11 cellular contexts compared by ENCODE assay signal in genomic region chr1:84164567-84165021, GRCh38. TPM values are rescaled to one million over a fixed set of nuclear protein-coding genes. Genes with fewer than 3 reads are reported as not detected.
A peak's percentile ranks its signal among the peaks of the same experiment; 100 is the strongest.
DNase-seq lines count a peak whose midpoint lies in the region; ATAC-seq and TF ChIP-seq lines count a peak whose summit lies in the region.
"Had no signal": no experiment of that assay in that cellular context is flagged by ENCODE, and none has a peak within 500 bp of the region (broad histone marks: within the 10 kb centered on the region; RNA-seq: fewer than 3 reads in every experiment).

No MANE protein-coding gene starts in this region.

- WGBS in aorta, 2 donors = 89 to 90% methylated on average over 6 of the region's 6 CpGs

- no TSS peak for BruUV-seq in PC-3 (replicated peaks; lab: Mats Ljungman, UMichigan)

- H3F3A ChIP-seq in PC-3 (ENCODE audit: low read length, unreplicated experiment) = no peaks in the 10 kb centered on the region

- H3K4me1 ChIP-seq in aorta (ENCODE audit: control insufficient read depth in 1 of 2, insufficient read depth in 2 of 2, low read length in 2 of 2) = no peaks in the 10 kb centered on the region
- no peaks in the 10 kb centered on the region for H3K4me1 ChIP-seq in PC-3 (ENCODE audit: insufficient read depth, low read length)

- H3K27me3 Mint-ChIP-seq in activated naive CD8-positive, alpha-beta T cell treated with anti-CD3 and anti-CD28 coated beads for 36 hours = no peaks in the 10 kb centered on the region
- H3K27me3 Mint-ChIP-seq in natural killer cell (ENCODE audit: low read depth in 2 of 2) = no peaks in the 10 kb centered on the region

- H3K27ac ChIP-seq in aorta (ENCODE audit: low read depth in 1 of 2, low read length in 2 of 2) (no peak overlapping the region), PC-3 (ENCODE audit: low read length) (no peak overlapping the region)

- no peak overlapping the region for H2AFZ ChIP-seq in PC-3 (ENCODE audit: low read length)

- H3K9me2 ChIP-seq in PC-3 (replicated peaks; ENCODE audit: low read length) = no peaks in the 10 kb centered on the region

- CTCF ChIA-PET in PC-3 (lab: Charles Lee) = no interaction called here

- no peak for TF ChIP-seq CTCF in natural killer cell (IDR thresholded peaks at IDR 0.05)
- no peak for TF ChIP-seq CTCF in PC-3 (conservative IDR thresholded peaks at IDR 0.05; ENCODE audit: low read depth, low read length)

- intact Hi-C loops in natural killer cell (cut with micrococcal nuclease) (no loop called here), aorta (cut with DNase I) (no loop called here), PC-3 (cut with micrococcal nuclease) (no loop called here)

- H3K4me2 ChIP-seq in PC-3 (ENCODE audit: low read length) = no peak overlapping the region

- no peaks in the 10 kb centered on the region for H3K79me2 ChIP-seq in PC-3 (ENCODE audit: low read length)

- H3K4me3 Mint-ChIP-seq in activated naive CD8-positive, alpha-beta T cell treated with anti-CD3 and anti-CD28 coated beads for 36 hours = peak overlapping the region; percentile 63
- H3K4me3 Mint-ChIP-seq in natural killer cell = peak overlapping the region; percentile 51

- no peak overlapping the region for H3K9ac ChIP-seq in PC-3 (ENCODE audit: low read length)

- no peaks in the 10 kb centered on the region for H4K20me1 ChIP-seq in PC-3 (ENCODE audit: low read length)

- peaks cover 72% of the 10 kb centered on the region for H3K4me1 Mint-ChIP-seq in activated naive CD8-positive, alpha-beta T cell treated with anti-CD3 and anti-CD28 coated beads for 36 hours
- peaks cover 75 to 83% of the 10 kb centered on the region in 2 donors for H3K4me1 Mint-ChIP-seq in natural killer cell

- H3K4me3 ChIP-seq in aorta (ENCODE audit: low read length in 2 of 2) (no peak overlapping the region), PC-3 (ENCODE audit: low read length) (no peak overlapping the region)

- POLR2A ChIA-PET in PC-3 (lab: Charles Lee; ENCODE audit: unreplicated experiment) = no interaction called here

- H3K27me3 ChIP-seq in aorta (ENCODE audit: control insufficient read depth in 1 of 2, insufficient read depth in 2 of 2, low read length in 1 of 2) (no peaks in the 10 kb centered on the region), PC-3 (ENCODE audit: low read length) (no peaks in the 10 kb centered on the region)

- DNase-seq in NCI-H2196 (lab: John Stamatoyannopoulos, UW; ENCODE audit: unreplicated experiment) (peak; percentile 16), NCI-H2196 treated with DMSO at 0.1 percent for 48 hours (lab: John Stamatoyannopoulos, UW; ENCODE audit: unreplicated experiment) (no peak), NCI-H1694 (lab: John Stamatoyannopoulos, UW) (peak; percentile 55), natural killer cell (no peak), aorta (no peak), PC-3 (no peak)
- DNase-seq in activated naive CD8-positive, alpha-beta T cell treated with anti-CD3 and anti-CD28 coated beads for 36 hours = no peak
- DNase-seq: cortex of kidney, NCI-H2171 had no signal

- H3K27ac Mint-ChIP-seq in activated naive CD8-positive, alpha-beta T cell treated with anti-CD3 and anti-CD28 coated beads for 36 hours = peak overlapping the region; percentile 51
- H3K27ac Mint-ChIP-seq in natural killer cell = peak overlapping the region; percentile 83 to 87

- H3K36me3 ChIP-seq in aorta (ENCODE audit: control insufficient read depth in 1 of 2, insufficient read depth in 2 of 2, low read length in 1 of 2) (no peaks in the 10 kb centered on the region), PC-3 (ENCODE audit: low read depth, low read length) (no peaks in the 10 kb centered on the region)

- ATAC-seq in natural killer cell (no peak), aorta (ENCODE audit: low FRiP score) (no peak), PC-3 (no peak), GM19324 (IDR thresholded peaks at IDR 0.05; ENCODE audit: low FRiP score, unreplicated experiment) (no peak)
- ATAC-seq: activated CD4-positive, CD25-positive, alpha-beta regulatory T cell treated with anti-CD3 and anti-CD28 coated beads, Interleukin-2, amount 50 U/mL, for 24 hours had no signal

- H3K36me3 Mint-ChIP-seq in activated naive CD8-positive, alpha-beta T cell treated with anti-CD3 and anti-CD28 coated beads for 36 hours = peaks cover 14% of the 10 kb centered on the region
- no peaks in the 10 kb centered on the region for H3K36me3 Mint-ChIP-seq in natural killer cell

- peaks cover 3% of the 10 kb centered on the region for H3K9me3 Mint-ChIP-seq in activated naive CD8-positive, alpha-beta T cell treated with anti-CD3 and anti-CD28 coated beads for 36 hours
- no peaks in the 10 kb centered on the region for H3K9me3 Mint-ChIP-seq in natural killer cell

- H3K9me3 ChIP-seq in aorta (ENCODE audit: control insufficient read depth, low read length) (no peaks in the 10 kb centered on the region), PC-3 (ENCODE audit: low read length) (no peaks in the 10 kb centered on the region)

RNA-seq across cellular contexts. Expression of gene PRKACB, which starts 20.5 kb away (rescaled TPM):
- 10 to 100 TPM; 43.2 to 49.7 TPM for total RNA-seq in activated naive CD8-positive, alpha-beta T cell treated with anti-CD3 and anti-CD28 coated beads for 36 hours
- 100 to 1,000 TPM; 111 to 148 (median 140) TPM for total RNA-seq in natural killer cell
- total RNA-seq in aorta = 10 to 100 TPM; 46.6 to 51.5 TPM
- 10 to 100 TPM; 14.1 to 27.5 TPM for polyA plus RNA-seq in aorta
- total RNA-seq in PC-3 (2014; rRNA removed) = 7.8 and 8.3 TPM in 2 replicates

Comparison
In these comparisons a context has a peak if more than half of its experiments do, and no peak if none do; other contexts are left out.
1. DNase-seq: peak in NCI-H2196 (single experiment) and NCI-H1694 (single experiment); none in NCI-H2196 treated with DMSO at 0.1 percent for 48 hours (single experiment), activated naive CD8-positive, alpha-beta T cell treated with anti-CD3 and anti-CD28 coated beads for 36 hours (single experiment), natural killer cell (single experiment), aorta (0 of 2) and PC-3 (single experiment).